Comparison of ENCODE assay signal across 17 cellular contexts in the genomic region with DNA sequence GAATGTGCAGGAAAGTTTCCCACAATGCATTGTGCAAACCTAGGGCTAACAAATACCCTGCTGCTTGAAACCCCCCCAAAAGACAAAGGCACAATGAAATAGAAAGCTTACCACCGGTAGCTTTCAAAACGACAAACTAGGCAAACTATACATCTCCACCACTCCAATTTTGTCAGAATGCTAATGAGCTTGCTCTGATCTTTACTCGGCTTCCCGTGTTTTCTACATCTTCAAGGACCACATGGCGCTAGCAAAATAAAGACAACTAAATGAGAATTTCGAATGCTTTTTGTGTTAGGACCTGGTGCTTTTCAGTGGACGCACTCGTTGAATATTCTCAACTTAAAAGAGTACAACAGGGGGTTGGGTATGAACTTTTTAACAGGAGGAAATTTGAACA. TPM values are rescaled to one million over a fixed set of nuclear protein-coding genes. Genes with fewer than 3 reads are reported as not detected.
DNase-seq lines count a peak whose midpoint lies in the region; ATAC-seq, FAIRE-seq and TF ChIP-seq lines count a peak whose summit lies in the region.
"Had no signal": no experiment of that assay in that cellular context is flagged by ENCODE, and none has a peak within 500 bp of the region (broad histone marks: within the 10 kb centered on the region; RNA-seq: fewer than 3 reads in every experiment).

No MANE protein-coding gene starts in this region.

- no peak overlapping the region for H2AFZ ChIP-seq in neural progenitor cell (replicated peaks)

- peak overlapping the region; percentile 72 for H3K4me2 ChIP-seq in neural progenitor cell
- H3K4me2 ChIP-seq: BLaER1 treated with 17β-estradiol and CSF1 and Interleukin-3, amounts not matched to agents 10 nM and 100 nM had no signal

- peaks cover 6% of the 10 kb centered on the region for H3K79me2 ChIP-seq in neural progenitor cell (ENCODE audit: low read depth)

- no peak for ATAC-seq in T-helper 17 cell
- no peak for ATAC-seq in activated T-cell treated with anti-CD3 and anti-CD28 coated beads, Interleukin-2, amount 50 U/mL, for 72 hours (replicated peaks in 1 of 2)
- ATAC-seq in HG03354 (IDR thresholded peaks at IDR 0.05; ENCODE audit: poor library complexity, severe bottlenecking, unreplicated experiment) = no peak
- ATAC-seq: CD8-positive, alpha-beta T cell had no signal

- H3K9ac ChIP-seq in neural progenitor cell = no peak overlapping the region
- H3K9ac ChIP-seq: BLaER1 treated with 17β-estradiol and CSF1 and Interleukin-3, amounts not matched to agents 10 nM and 100 nM had no signal

- no peaks in the 10 kb centered on the region for H3K27me3 Mint-ChIP-seq in HFFc6 (ENCODE audit: insufficient read depth)
- H3K27me3 Mint-ChIP-seq in neural progenitor cell (ENCODE audit: insufficient read depth, low read depth) = no peaks in the 10 kb centered on the region
- H3K27me3 Mint-ChIP-seq in T-helper 17 cell = no peaks in the 10 kb centered on the region
- H3K27me3 Mint-ChIP-seq in activated T-cell treated with anti-CD3 and anti-CD28 coated beads, Interleukin-2, amount 50 U/mL, for 72 hours (ENCODE audit: low read depth) = no peaks in the 10 kb centered on the region
- H3K27me3 Mint-ChIP-seq: B cell had no signal

- DNase-seq in GM19239 (ENCODE audit: insufficient read length, low spot score) = no peak
- DNase-seq in HFFc6 = no peak
- peak; percentile 43 for DNase-seq in ecto neural progenitor cell (ENCODE audit: low spot score)
- DNase-seq in neural progenitor cell (ENCODE audit: low spot score) = peak; percentile 86
- DNase-seq in T-helper 17 cell = no peak
- no peak for DNase-seq in putamen (ENCODE audit: low spot score)
- no peak for DNase-seq in activated T-cell treated with anti-CD3 and anti-CD28 coated beads, Interleukin-2, amount 50 U/mL, for 72 hours
- DNase-seq: Calu3; CD8-positive, alpha-beta T cell; DMS79 treated with DMSO at 0.1 percent for 48 hours; GF-D8 had no signal

- H3F3A ChIP-seq in neural progenitor cell (ENCODE audit: low read depth) = peaks cover 52% of the 10 kb centered on the region

- no peaks in the 10 kb centered on the region; the same call in 1 of the 2 replicates for H3K36me3 Mint-ChIP-seq in HFFc6 (ENCODE audit: low read depth)
- peaks cover 15% of the 10 kb centered on the region for H3K36me3 Mint-ChIP-seq in neural progenitor cell
- peaks cover 3% of the 10 kb centered on the region for H3K36me3 Mint-ChIP-seq in T-helper 17 cell (ENCODE audit: low read depth)
- H3K36me3 Mint-ChIP-seq in activated T-cell treated with anti-CD3 and anti-CD28 coated beads, Interleukin-2, amount 50 U/mL, for 72 hours (ENCODE audit: insufficient read depth in 2 of 2) = no peaks in the 10 kb centered on the region

- H3K27me3 ChIP-seq in neural progenitor cell = no peaks in the 10 kb centered on the region
- H3K27me3 ChIP-seq: BLaER1 treated with 17β-estradiol and CSF1 and Interleukin-3, amounts not matched to agents 10 nM and 100 nM had no signal

- no peak for TF ChIP-seq CTCF in HFFc6 (IDR thresholded peaks at IDR 0.05)
- TF ChIP-seq CTCF in neural progenitor cell (IDR thresholded peaks at IDR 0.05) = no peak

- peak; percentile 33 for FAIRE-seq in GM19239 (lab: Jason Lieb, UNC)
- FAIRE-seq: H1, HTR-8/SVneo had no signal

- H4K20me1 ChIP-seq in neural progenitor cell (ENCODE audit: low read depth) = no peaks in the 10 kb centered on the region
- H4K20me1 ChIP-seq: BLaER1 treated with 17β-estradiol and CSF1 and Interleukin-3, amounts not matched to agents 10 nM and 100 nM had no signal

- peak overlapping the region; percentile 97 for H3K27ac ChIP-seq in neural progenitor cell
- H3K27ac ChIP-seq: BLaER1 treated with 17β-estradiol and CSF1 and Interleukin-3, amounts not matched to agents 10 nM and 100 nM had no signal

- H3K9me3 ChIP-seq in neural progenitor cell (ENCODE audit: low read depth) (no peaks in the 10 kb centered on the region), T-helper 17 cell (ENCODE audit: control insufficient read depth, low read length, poor library complexity, severe bottlenecking) (no peaks in the 10 kb centered on the region)
- H3K9me3 ChIP-seq: BLaER1 treated with 17β-estradiol and CSF1 and Interleukin-3, amounts not matched to agents 10 nM and 100 nM; HAP-1 had no signal

- peak overlapping the region; percentile 30 for H3K4me3 ChIP-seq in neural progenitor cell
- H3K4me3 ChIP-seq: BLaER1 treated with 17β-estradiol and CSF1 and Interleukin-3, amounts not matched to agents 10 nM and 100 nM; HAP-1 had no signal

- H3K4me1 ChIP-seq in neural progenitor cell = peaks cover 60% of the 10 kb centered on the region
- H3K4me1 ChIP-seq: BLaER1 treated with 17β-estradiol and CSF1 and Interleukin-3, amounts not matched to agents 10 nM and 100 nM had no signal

- H3K4me1 Mint-ChIP-seq in HFFc6 (ENCODE audit: low read depth) (peaks cover 22% of the 10 kb centered on the region), neural progenitor cell (peaks cover 58% of the 10 kb centered on the region), T-helper 17 cell (no peaks in the 10 kb centered on the region)
- H3K4me1 Mint-ChIP-seq in activated T-cell treated with anti-CD3 and anti-CD28 coated beads, Interleukin-2, amount 50 U/mL, for 72 hours (ENCODE audit: low read depth) = no peaks in the 10 kb centered on the region
- H3K4me1 Mint-ChIP-seq: B cell had no signal

- no peaks in the 10 kb centered on the region for H3K9me3 Mint-ChIP-seq in HFFc6
- H3K9me3 Mint-ChIP-seq in neural progenitor cell = peaks cover 2% of the 10 kb centered on the region
- H3K9me3 Mint-ChIP-seq in activated T-cell treated with anti-CD3 and anti-CD28 coated beads, Interleukin-2, amount 50 U/mL, for 72 hours = no peaks in the 10 kb centered on the region
- H3K9me3 Mint-ChIP-seq: CD8-positive, alpha-beta T cell had no signal

- H3K27ac Mint-ChIP-seq in HFFc6 = 0 out of 2 replicates have a peak overlapping the region, but pooled peaks have one; percentile 36
- peak overlapping the region; percentile 92 for H3K27ac Mint-ChIP-seq in neural progenitor cell
- H3K27ac Mint-ChIP-seq in T-helper 17 cell = no peak overlapping the region
- no peak overlapping the region for H3K27ac Mint-ChIP-seq in activated T-cell treated with anti-CD3 and anti-CD28 coated beads, Interleukin-2, amount 50 U/mL, for 72 hours
- H3K27ac Mint-ChIP-seq: B cell; CD8-positive, alpha-beta T cell had no signal

- H3K4me3 Mint-ChIP-seq in HFFc6 (no peak overlapping the region), neural progenitor cell (peak overlapping the region; percentile 65), T-helper 17 cell (no peak overlapping the region)
- H3K4me3 Mint-ChIP-seq in activated T-cell treated with anti-CD3 and anti-CD28 coated beads, Interleukin-2, amount 50 U/mL, for 72 hours = no peak overlapping the region
- H3K4me3 Mint-ChIP-seq: B cell; CD8-positive, alpha-beta T cell had no signal

- peaks cover 11% of the 10 kb centered on the region for H3K36me3 ChIP-seq in neural progenitor cell
- H3K36me3 ChIP-seq: HAP-1 had no signal

RNA-seq across cellular contexts. Expression of gene OTX1, which starts 37.2 kb away (rescaled TPM):
- total RNA-seq in HFFc6 (2021; fragmentation: NEBNext Ultra II Directional; extraction: Animal tissue kit (Norgen Biotek cat#: 25700)) = under 1 TPM; 0.41 to 0.61 (median 0.53) TPM
- total RNA-seq in neural progenitor cell (ENCODE audit: low replicate concordance) (7.9 and 23.3 TPM in 2 replicates), T-helper 17 cell (not detected)
- total RNA-seq in activated T-cell treated with anti-CD3 and anti-CD28 coated beads, Interleukin-2, amount 50 U/mL, for 72 hours = under 1 TPM in 1 of 2 donors, not detected in 1; 0.07 TPM
- total RNA-seq: B cell; CD8-positive, alpha-beta T cell had no signal

Comparison
In these comparisons a context has a peak if more than half of its experiments do, and no peak if none do; other contexts are left out.
1. DNase-seq: peak in ecto neural progenitor cell (single experiment) and neural progenitor cell (single experiment); none in GM19239 (single experiment), HFFc6 (single experiment), T-helper 17 cell (0 of 3), putamen (single experiment) and activated T-cell treated with anti-CD3 and anti-CD28 coated beads, Interleukin-2, amount 50 U/mL, for 72 hours (0 of 2).
2. H3K27ac Mint-ChIP-seq: peak in HFFc6 (single experiment) and neural progenitor cell (single experiment); none in T-helper 17 cell (single experiment) and activated T-cell treated with anti-CD3 and anti-CD28 coated beads, Interleukin-2, amount 50 U/mL, for 72 hours (single experiment).